15 cellular contexts compared by ENCODE assay signal in the genomic region with DNA sequence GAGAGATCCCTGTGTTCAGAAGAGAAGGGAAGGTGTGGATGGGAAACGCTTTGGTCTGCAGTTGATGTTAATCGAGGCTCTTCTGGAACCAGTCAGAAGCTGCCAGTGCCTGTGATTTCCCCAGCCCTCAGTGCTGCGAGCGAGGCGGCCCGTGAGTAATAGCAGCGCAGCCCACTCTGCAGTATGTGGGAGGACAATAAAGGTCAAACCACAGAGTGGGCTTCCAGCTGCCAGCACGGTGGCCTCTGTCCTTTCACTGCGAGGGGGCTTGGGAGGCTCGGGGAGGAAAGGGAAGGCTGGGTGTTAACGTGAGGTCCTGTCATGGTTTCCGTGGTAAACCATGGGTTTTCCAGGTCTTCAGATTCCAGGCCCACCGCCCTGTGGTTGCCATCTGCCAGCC. TPM values are rescaled to one million over a fixed set of nuclear protein-coding genes. Genes with fewer than 3 reads are reported as not detected.
DNase-seq lines count a peak whose midpoint lies in the region; ATAC-seq, FAIRE-seq and TF ChIP-seq lines count a peak whose summit lies in the region.
"Had no signal": no experiment of that assay in that cellular context is flagged by ENCODE, and none has a peak within 500 bp of the region (broad histone marks: within the 10 kb centered on the region; RNA-seq: fewer than 3 reads in every experiment).

No MANE protein-coding gene starts in this region.

- no peaks in the 10 kb centered on the region for H3K36me3 ChIP-seq in GM06990 (ENCODE audit: control insufficient read depth, insufficient read depth, low read length)
- H3K36me3 ChIP-seq in GM12878 (ENCODE audit: control insufficient read depth in 2 of 2, insufficient read depth in 2 of 2, low read length in 1 of 2), result no peaks in the 10 kb centered on the region; a peak in 1 of 4 replicates
- H3K36me3 ChIP-seq: heart left ventricle had no signal

- no peak for TF ChIP-seq EP300 in GM12878 (IDR thresholded peaks at IDR 0.05; ENCODE audit: borderline replicate concordance in 1 of 2, control insufficient read depth in 1 of 2, low read depth in 2 of 2, low read length in 2 of 2)

- H2AFZ ChIP-seq in GM12878 (ENCODE audit: control insufficient read depth, low read depth, low read length), result no peak overlapping the region

- intact Hi-C loops in GM12878 (cut with micrococcal nuclease; ENCODE audit: unreplicated experiment), result no loop called here
- intact Hi-C loops in Calu3 (cut with micrococcal nuclease; ENCODE audit: unreplicated experiment), result no loop called here

- no peak overlapping the region for H3K4me3 Mint-ChIP-seq in Calu3 (ENCODE audit: low read depth, unreplicated experiment)

- H3K27ac Mint-ChIP-seq in Calu3 (ENCODE audit: unreplicated experiment), result no peak overlapping the region

- H3K4me1 ChIP-seq in GM12878 (ENCODE audit: control insufficient read depth, insufficient read depth, low read length), result peaks cover 4% of the 10 kb centered on the region; the same call in 1 of the 2 replicates

- no peaks in the 10 kb centered on the region; the same call in 2 of the 3 replicates for H3K9me3 ChIP-seq in GM12878 (replicated peaks; ENCODE audit: control insufficient read depth, insufficient read depth, low read length)
- H3K9me3 ChIP-seq: heart left ventricle had no signal

- no peaks in the 10 kb centered on the region for H4K20me1 ChIP-seq in GM12878 (ENCODE audit: control insufficient read depth, insufficient read depth)

- no peaks in the 10 kb centered on the region for H3K79me2 ChIP-seq in GM12878 (ENCODE audit: control insufficient read depth, insufficient read depth, low read length)

- ATAC-seq in GM12878 (peak; percentile 20; the same call in 2 of the 3 replicates), HG03175 (IDR thresholded peaks at IDR 0.05; ENCODE audit: unreplicated experiment) (no peak), HG03342 (IDR thresholded peaks at IDR 0.05; ENCODE audit: unreplicated experiment) (no peak), HG03520 (IDR thresholded peaks at IDR 0.05; ENCODE audit: unreplicated experiment) (no peak)
- ATAC-seq: heart left ventricle, left colon, Right ventricle myocardium inferior had no signal

- H3K36me3 Mint-ChIP-seq in Calu3 (ENCODE audit: insufficient read depth, unreplicated experiment), result peaks cover 4% of the 10 kb centered on the region

- BruUV-seq in GM12878 (replicated peaks; lab: Mats Ljungman, UMichigan) (no TSS peak), Calu3 (replicated peaks; lab: Mats Ljungman, UMichigan) (no TSS peak)

- SMC1A ChIA-PET in GM12878 (lab: Charles Lee; ENCODE audit: uncharacterized antibody, unreplicated experiment), result interaction anchor here (0.8 to 7.9 kb wide), 10 partner anchors 9 to 69 kb away, joined by 3 to 86 read pairs (median 3); partner anchors contain the start of gene TAGAP

- no peak for TF ChIP-seq RAD21 in GM12878 (IDR thresholded peaks at IDR 0.05; ENCODE audit: insufficient read depth, low read depth, low read length)

- TF ChIP-seq CTCF in GM06990 (IDR thresholded peaks at IDR 0.05; ENCODE audit: insufficient read depth, low read length, poor library complexity, severe bottlenecking) (no peak), GM12878 (IDR thresholded peaks at IDR 0.05 in 2 of 3, conservative IDR thresholded peaks at IDR 0.05 in 1 of 3; ENCODE audit: control insufficient read depth in 2 of 3, extremely low read depth in 1 of 3, insufficient read depth in 1 of 3, low read depth in 3 of 3, low read length in 3 of 3) (no peak), Calu3 (IDR thresholded peaks at IDR 0.05; ENCODE audit: unreplicated experiment) (no peak)

- CTCF ChIA-PET in GM12878 (lab: Yijun Ruan, JAX), result interaction anchor here (1.0 to 1.5 kb wide), 4 partner anchors 32 to 68 kb away, joined by 3 to 5 read pairs (median 4); partner anchors contain the start of gene TAGAP
- CTCF ChIA-PET in Calu3 (lab: Charles Lee), result no interaction called here

- 12% methylated on average over 13 of the region's 13 CpGs for WGBS in GM12878 (ENCODE audit: insufficient coverage, insufficient replicate concordance, low lambda C conversion rate, missing lambda C conversion rate)

- in situ Hi-C loops in GM12878 (cut with MboI), result no loop called here

- H3K9ac ChIP-seq in GM12878 (ENCODE audit: control insufficient read depth, insufficient read depth, low read length), result no peak overlapping the region

- H3K4me1 Mint-ChIP-seq in Calu3 (ENCODE audit: low read depth, unreplicated experiment), result no peaks in the 10 kb centered on the region

- H3K27me3 ChIP-seq in GM06990 (replicated peaks; ENCODE audit: control insufficient read depth, insufficient read depth, low read length) (no peaks in the 10 kb centered on the region), GM12878 (replicated peaks in 1 of 2; ENCODE audit: control insufficient read depth in 2 of 2, insufficient read depth in 2 of 2, low read length in 1 of 2) (peaks cover 0 to 5% of the 10 kb centered on the region in 2 experiments; a peak in 2 of 4 replicates)

- peaks cover 76% of the 10 kb centered on the region for H3K27me3 Mint-ChIP-seq in Calu3 (ENCODE audit: unreplicated experiment)

- POLR2A ChIA-PET in GM12878 (lab: Charles Lee), result interaction anchor here (0.8 to 2.7 kb wide), 5 partner anchors 9 to 33 kb away, joined by 3 to 12 read pairs (median 4); partner anchors contain the start of gene TAGAP

- DNase-seq in GM06990 (ENCODE audit: extremely low read depth, insufficient read length) (peak; percentile 38), UCSD-AML1 (lab: John Stamatoyannopoulos, UW; ENCODE audit: unreplicated experiment) (peak; percentile 32), GM12878 (ENCODE audit: low read depth, low spot score) (no peak), Calu3 (no peak)
- DNase-seq in stimulated activated CD4-positive, alpha-beta T cell treated with anti-CD3 and anti-CD28 coated beads, Interleukin-4, amount 100 ng/mL, for 24 hours, result peak; percentile 55
- DNase-seq: heart left ventricle, left colon, NCI-H2029 had no signal

- no peak overlapping the region for H3K27ac ChIP-seq in GM12878 (ENCODE audit: control insufficient read depth, insufficient read depth)
- H3K27ac ChIP-seq: heart left ventricle had no signal

- peak overlapping the region; percentile 22 for H3K4me2 ChIP-seq in GM12878 (ENCODE audit: control insufficient read depth, insufficient read depth)

- no peak for TF ChIP-seq POLR2A in GM12878 (IDR thresholded peaks at IDR 0.05; ENCODE audit: low read depth, low read length)

- no peak for FAIRE-seq in GM12878 (lab: Jason Lieb, UNC)
- FAIRE-seq: endothelial cell of umbilical vein had no signal

- no peak overlapping the region for H3K4me3 ChIP-seq in GM06990 (replicated peaks; ENCODE audit: low read depth, low read length)
- no peak overlapping the region for H3K4me3 ChIP-seq in GM12878
- H3K4me3 ChIP-seq: heart left ventricle had no signal

- RAD21 ChIA-PET in GM12878 (lab: Charles Lee; ENCODE audit: unreplicated experiment), result interaction anchor here (0.6 to 1.5 kb wide), 3 partner anchors 21 to 57 kb away, joined by 3 to 4 read pairs (median 3); partner anchors contain the start of gene TAGAP

- H3K9me3 Mint-ChIP-seq in Calu3 (ENCODE audit: low read depth, unreplicated experiment), result no peaks in the 10 kb centered on the region

TF ChIP-seq in GM12878, 131 proteins besides CTCF, POLR2A, EP300 and RAD21 (continues in another document):
- TF ChIP-seq WRNIP1 (IDR thresholded peaks at IDR 0.05; ENCODE audit: borderline replicate concordance, low read depth, low read length), result no peak
- no peak for TF ChIP-seq CHD2 (IDR thresholded peaks at IDR 0.05; ENCODE audit: borderline replicate concordance, low read depth, low read length)

RNA-seq across cellular contexts. Expression of gene TAGAP, which starts 32.3 kb away (rescaled TPM):
- total RNA-seq in GM12878 (2013; cell fraction: nucleolus; rRNA removed), result 12.4 and 13.6 TPM in 2 replicates
- total RNA-seq in GM12878 (2014; rRNA removed) (27.4 and 30.8 TPM in 2 replicates), GM12878 (2014; rRNA removed; fragmentation: Illumina TruSeq; extraction: Trizol) (22.7 and 25.2 TPM in 2 replicates), GM12878 (2021) (27.2 and 28.8 TPM in 2 replicates), Calu3 (2022) (0.17 and 0.64 TPM in 2 replicates)
- 1.7 TPM for polyA plus RNA-seq in GM12878 (2011; ENCODE audit: low read depth)
- polyA plus RNA-seq in GM12878 (2011; rRNA removed) (12.8 and 15.1 TPM in 2 replicates), GM12878 (2014; fragmentation: Illumina TruSeq; extraction: Trizol) (25.5 and 36.9 TPM in 2 replicates), GM12878 (2014; fragmentation: Nextera tagmentation; extraction: Ambion mirVana) (1 to 10 TPM; 5.3 to 5.4 TPM), GM12878 (2014; rRNA removed) (20.0 and 23.1 TPM in 2 replicates), GM12878 (2016; fragmentation: Nextera tagmentation; extraction: Ambion mirVana) (10 to 100 TPM in 1 of 2 experiments, 1 to 10 TPM in 1; 9.5 to 11.2 TPM)
- polyA plus RNA-seq in GM12878 (2011; cell fraction: cytosol; rRNA removed), result 12.5 and 13.0 TPM in 2 replicates
- 23.6 and 25.2 TPM in 2 replicates for polyA plus RNA-seq in GM12878 (2011; cell fraction: nucleus; rRNA removed)
- 1.5 and 3.0 TPM in 2 replicates for polyA plus RNA-seq in GM12878 (2012)
- polyA minus RNA-seq in GM12878 (2011; rRNA and poly(A)+ RNA removed), result 32.5 and 38.9 TPM in 2 replicates
- 11.0 and 12.5 TPM in 2 replicates for polyA minus RNA-seq in GM12878 (2011; cell fraction: cytosol; rRNA and poly(A)+ RNA removed)
- polyA minus RNA-seq in GM12878 (2011; cell fraction: nucleus; rRNA and poly(A)+ RNA removed), result 24.4 and 26.3 TPM in 2 replicates
- total RNA-seq: endothelial cell of umbilical vein, LHCN-M2, osteoblast had no signal
- polyA plus RNA-seq: endothelial cell of umbilical vein had no signal

Comparison
In these comparisons a context has a peak if more than half of its experiments do, and no peak if none do; other contexts are left out.
1. DNase-seq: peak in GM06990 (single experiment), UCSD-AML1 (single experiment) and stimulated activated CD4-positive, alpha-beta T cell treated with anti-CD3 and anti-CD28 coated beads, Interleukin-4, amount 100 ng/mL, for 24 hours (single experiment); none in GM12878 (single experiment) and Calu3 (single experiment).